8 cellular contexts compared by ENCODE assay signal in genomic region chr6:27139753-27140522, GRCh38.
DNase-seq lines count a peak whose midpoint lies in the region; ATAC-seq and TF ChIP-seq lines count a peak whose summit lies in the region.

No MANE protein-coding gene starts in this region.

- H4K8ac ChIP-seq in neuronal stem cell (ENCODE audit: low read depth, low read length): no peak overlapping the region

- H3K4me2 ChIP-seq in neuronal stem cell (ENCODE audit: insufficient read depth, low read length, poor library complexity, severe bottlenecking): peak overlapping the region; percentile 62

- H2AFZ ChIP-seq in neuronal stem cell (ENCODE audit: low read length): no peak overlapping the region

- H2BK5ac ChIP-seq in neuronal stem cell (ENCODE audit: low read length): no peak overlapping the region

- H3K18ac ChIP-seq in neuronal stem cell (ENCODE audit: low read length): no peak overlapping the region

- H3K4me3 ChIP-seq in SK-N-MC (no peak overlapping the region), neuronal stem cell (ENCODE audit: low read length in 2 of 2) (peak overlapping the region; percentile 61 to 81), SJCRH30 (no peak overlapping the region)

- H3K4me1 ChIP-seq in neuronal stem cell (ENCODE audit: control insufficient read depth in 2 of 2, insufficient read depth in 1 of 2, low read depth in 1 of 2, low read length in 2 of 2) (peaks cover 2 to 17% of the 10 kb centered on the region in 2 donors), SJCRH30 (no peaks in the 10 kb centered on the region)

- no peak overlapping the region for H4K91ac ChIP-seq in neuronal stem cell (ENCODE audit: low read depth, low read length, poor library complexity)

- H3K9ac ChIP-seq in SK-N-MC (ENCODE audit: insufficient read length) (no peak overlapping the region), neuronal stem cell (ENCODE audit: low read depth, low read length, poor library complexity) (no peak overlapping the region)

- no peak overlapping the region for H3K23ac ChIP-seq in neuronal stem cell (ENCODE audit: low read depth, low read length, poor library complexity)

- ATAC-seq in HG03045 (IDR thresholded peaks at IDR 0.05; ENCODE audit: unreplicated experiment): peak; percentile 2

- intact Hi-C loops in posterior vena cava (cut with DNase I): no loop called here

- H3K36me3 ChIP-seq in SK-N-MC (ENCODE audit: insufficient read depth, low read length) (peaks cover 4% of the 10 kb centered on the region; the same call in 1 of the 2 replicates), neuronal stem cell (replicated peaks in 1 of 2; ENCODE audit: control insufficient read depth in 2 of 2, insufficient read depth in 2 of 2, low read length in 2 of 2) (no peaks in the 10 kb centered on the region), SJCRH30 (no peaks in the 10 kb centered on the region)

- peak; percentile 93 for TF ChIP-seq POLR2A in erythroblast (IDR thresholded peaks at IDR 0.05; ENCODE audit: low read length)

- H2BK15ac ChIP-seq in neuronal stem cell (ENCODE audit: low read length): no peak overlapping the region

- no peaks in the 10 kb centered on the region for H3K27me3 ChIP-seq in neuronal stem cell (ENCODE audit: control insufficient read depth in 3 of 3, insufficient read depth in 3 of 3, low read depth in 1 of 3, low read length in 3 of 3)
- no peaks in the 10 kb centered on the region for H3K27me3 ChIP-seq in SJCRH30

- peak; percentile 72 for DNase-seq in activated CD8-positive, alpha-beta memory T cell treated with anti-CD3 and anti-CD28 coated beads for 24 hours
- no peak for DNase-seq in activated CD8-positive, alpha-beta memory T cell treated with anti-CD3 and anti-CD28 coated beads, Interleukin-2, amount 50 U/mL, for 4 hours
- DNase-seq in SK-N-MC (ENCODE audit: low read depth, low spot score) (no peak), erythroblast (lab: John Stamatoyannopoulos, UW) (peak; percentile 79 to 80), neuronal stem cell (ENCODE audit: low spot score) (no peak), posterior vena cava (ENCODE audit: low spot score) (no peak), SJCRH30 (no peak)

- no peak overlapping the region for H3K14ac ChIP-seq in neuronal stem cell (ENCODE audit: low read length)

- 0 out of 2 replicates have a peak overlapping the region, but pooled peaks have one; percentile 31 for H3K27ac ChIP-seq in SK-N-MC
- H3K27ac ChIP-seq in neuronal stem cell (replicated peaks; ENCODE audit: low read length): peak overlapping the region; percentile 69
- H3K27ac ChIP-seq in SJCRH30: no peak overlapping the region

- H3K79me1 ChIP-seq in neuronal stem cell (ENCODE audit: low read depth, low read length): no peaks in the 10 kb centered on the region

- no peak overlapping the region for H2AK5ac ChIP-seq in neuronal stem cell (ENCODE audit: low read depth, low read length)

- WGBS in neuronal stem cell (ENCODE audit: extremely low coverage in 2 of 2, insufficient read length in 2 of 2, insufficient replicate concordance in 1 of 2), 2 donors: no CpG with 5 or more reads among the region's 18 CpGs

- H2BK120ac ChIP-seq in neuronal stem cell (ENCODE audit: low read depth, low read length): no peak overlapping the region

- no peak overlapping the region for H2BK12ac ChIP-seq in neuronal stem cell (ENCODE audit: low read length)

- H3K9me3 ChIP-seq in SK-N-MC (ENCODE audit: low read depth, low read length): no peaks in the 10 kb centered on the region
- H3K9me3 ChIP-seq in neuronal stem cell (replicated peaks in 1 of 2; ENCODE audit: control insufficient read depth in 2 of 2, insufficient read depth in 1 of 2, low read depth in 1 of 2, low read length in 2 of 2): no peaks in the 10 kb centered on the region
- no peaks in the 10 kb centered on the region for H3K9me3 ChIP-seq in SJCRH30 (replicated peaks)

- H3K4ac ChIP-seq in neuronal stem cell (ENCODE audit: low read length): no peak overlapping the region

Comparison
In these comparisons a context has a peak if more than half of its experiments do, and no peak if none do; other contexts are left out.
1. DNase-seq: peak in activated CD8-positive, alpha-beta memory T cell treated with anti-CD3 and anti-CD28 coated beads for 24 hours (single experiment) and erythroblast (2 of 2); none in activated CD8-positive, alpha-beta memory T cell treated with anti-CD3 and anti-CD28 coated beads, Interleukin-2, amount 50 U/mL, for 4 hours (single experiment), SK-N-MC (single experiment), neuronal stem cell (single experiment), posterior vena cava (single experiment) and SJCRH30 (0 of 2).
2. H3K4me3 ChIP-seq: peak in neuronal stem cell (2 of 2); none in SK-N-MC (single experiment) and SJCRH30 (single experiment).